10 cellular contexts compared by ENCODE assay signal in genomic region chr7:141660259-141660658, GRCh38. TPM values are rescaled to one million over a fixed set of nuclear protein-coding genes. Genes with fewer than 3 reads are reported as not detected.
A peak's percentile ranks its signal among the peaks of the same experiment; 100 is the strongest.
DNase-seq lines count a peak whose midpoint lies in the region; ATAC-seq and TF ChIP-seq lines count a peak whose summit lies in the region.
"Had no signal": no experiment of that assay in that cellular context is flagged by ENCODE, and none has a peak within 500 bp of the region (broad histone marks: within the 10 kb centered on the region; RNA-seq: fewer than 3 reads in every experiment).

No MANE protein-coding gene starts in this region.

- H3K27me3 Mint-ChIP-seq in activated naive CD4-positive, alpha-beta T cell treated with anti-CD3 and anti-CD28 coated beads for 36 hours (ENCODE audit: low read depth), result no peaks in the 10 kb centered on the region
- H3K27me3 Mint-ChIP-seq in WTC11 (ENCODE audit: low read depth) (no peaks in the 10 kb centered on the region), H9 (ENCODE audit: low read depth) (no peaks in the 10 kb centered on the region)

- no peak overlapping the region for H2BK20ac ChIP-seq in H9 (ENCODE audit: low read depth, low read length, poor library complexity, severe bottlenecking)

- H3K9me3 ChIP-seq in stomach (no peaks in the 10 kb centered on the region), sigmoid colon (no peaks in the 10 kb centered on the region), H9 (ENCODE audit: control insufficient read depth, low read depth, low read length) (no peaks in the 10 kb centered on the region)

- no peak overlapping the region for H2AK5ac ChIP-seq in H9 (ENCODE audit: insufficient read length, low read length)

- no peak overlapping the region for H3T11ph ChIP-seq in H9 (ENCODE audit: low read length)

- H3K27ac Mint-ChIP-seq in activated naive CD4-positive, alpha-beta T cell treated with anti-CD3 and anti-CD28 coated beads for 36 hours, result peak overlapping the region; percentile 38
- H3K27ac Mint-ChIP-seq in WTC11, result 0 out of 2 replicates have a peak overlapping the region, but pooled peaks have one; percentile 12
- no peak overlapping the region for H3K27ac Mint-ChIP-seq in H9

- H3K27ac ChIP-seq in layer of hippocampus (ENCODE audit: low read depth, low read length) (peak overlapping the region; percentile 58), stomach (peak overlapping the region in 3 of 5 donors; percentile 15 to 38 (median 23)), sigmoid colon (no peak overlapping the region), H9 (ENCODE audit: insufficient read length, low read depth, low read length) (no peak overlapping the region)

- H3K4ac ChIP-seq in H9 (ENCODE audit: low read depth, low read length), result no peak overlapping the region

- H3K14ac ChIP-seq in H9 (ENCODE audit: insufficient read depth, low read length), result no peak overlapping the region

- H3K79me1 ChIP-seq in H9 (ENCODE audit: insufficient read depth, low read depth, low read length, poor library complexity, severe bottlenecking), result no peaks in the 10 kb centered on the region

- H3K79me2 ChIP-seq in H9 (ENCODE audit: insufficient read depth, low read length), result no peaks in the 10 kb centered on the region

- no peak for ATAC-seq in WTC11
- no peak for ATAC-seq in HG03095 (IDR thresholded peaks at IDR 0.05; ENCODE audit: unreplicated experiment)

- intact Hi-C loops in activated naive CD4-positive, alpha-beta T cell treated with anti-CD3 and anti-CD28 coated beads for 36 hours (cut with micrococcal nuclease), result no loop called here
- intact Hi-C loops in stomach (cut with DNase I; ENCODE audit: low total_unique reads) (no loop called here), sigmoid colon (cut with DNase I) (no loop called here)

- H3K4me1 Mint-ChIP-seq in activated naive CD4-positive, alpha-beta T cell treated with anti-CD3 and anti-CD28 coated beads for 36 hours (ENCODE audit: low read depth), result peaks cover 9% of the 10 kb centered on the region
- H3K4me1 Mint-ChIP-seq in WTC11, result no peaks in the 10 kb centered on the region
- H3K4me1 Mint-ChIP-seq in H9, result no peaks in the 10 kb centered on the region; a peak in 1 of 4 replicates

- H2BK12ac ChIP-seq in H9 (ENCODE audit: insufficient read length, low read depth, low read length), result no peak overlapping the region

- peaks cover 3% of the 10 kb centered on the region for H3K36me3 Mint-ChIP-seq in activated naive CD4-positive, alpha-beta T cell treated with anti-CD3 and anti-CD28 coated beads for 36 hours (ENCODE audit: low read depth)
- H3K36me3 Mint-ChIP-seq in WTC11 (peaks cover 28% of the 10 kb centered on the region), H9 (ENCODE audit: insufficient read depth in 1 of 3, low read depth in 3 of 3) (peaks cover 8 to 44% (median 36%) of the 10 kb centered on the region in 3 experiments; a peak in 6 of 7 replicates)

- no peak overlapping the region for H4K91ac ChIP-seq in H9 (ENCODE audit: insufficient read length, low read depth, low read length)

- no peaks in the 10 kb centered on the region for H3K23me2 ChIP-seq in H9 (ENCODE audit: insufficient read length, low read depth, low read length, poor library complexity, severe bottlenecking)

- no peak overlapping the region for H3K18ac ChIP-seq in H9 (ENCODE audit: insufficient read length, low read depth, low read length)

- no peak overlapping the region for H3K23ac ChIP-seq in H9 (ENCODE audit: insufficient read length, low read depth, low read length)

- TF ChIP-seq POLR2A in stomach (IDR thresholded peaks at IDR 0.05) (no peak), sigmoid colon (IDR thresholded peaks at IDR 0.05) (no peak)

- H2BK5ac ChIP-seq in H9 (ENCODE audit: insufficient read length, low read length), result no peak overlapping the region

- no peak overlapping the region for H4K8ac ChIP-seq in H9 (replicated peaks; ENCODE audit: insufficient read length, low read depth, low read length)

- H3K4me1 ChIP-seq in stomach, result peaks cover 15 to 43% (median 19%) of the 10 kb centered on the region in 4 donors
- H3K4me1 ChIP-seq in sigmoid colon, result no peaks in the 10 kb centered on the region
- no peaks in the 10 kb centered on the region for H3K4me1 ChIP-seq in H9 (ENCODE audit: insufficient read depth, low read length)

- H3K9me3 Mint-ChIP-seq in activated naive CD4-positive, alpha-beta T cell treated with anti-CD3 and anti-CD28 coated beads for 36 hours, result no peaks in the 10 kb centered on the region
- H3K9me3 Mint-ChIP-seq in WTC11 (no peaks in the 10 kb centered on the region), H9 (no peaks in the 10 kb centered on the region)

- H3K4me3 ChIP-seq in stomach (no peak overlapping the region), sigmoid colon (no peak overlapping the region)

- no peak overlapping the region for H3K9ac ChIP-seq in H9 (ENCODE audit: extremely low read depth, insufficient read length, low read length)

- H2BK15ac ChIP-seq in H9 (ENCODE audit: low read depth, low read length), result no peak overlapping the region

- no peaks in the 10 kb centered on the region for H4K20me1 ChIP-seq in H9 (ENCODE audit: control insufficient read depth, insufficient read depth, insufficient read length)

- no peak for DNase-seq in activated naive CD4-positive, alpha-beta T cell treated with anti-CD3 and anti-CD28 coated beads for 36 hours
- DNase-seq in activated naive CD4-positive, alpha-beta T cell treated with anti-CD3 and anti-CD28 coated beads, Interleukin-2, amount 50 U/mL, for 16 hours, result no peak
- DNase-seq in WTC11 (ENCODE audit: low spot score), result no peak
- no peak for DNase-seq in stomach
- DNase-seq in sigmoid colon, result no peak
- no peak for DNase-seq in H9

- no peak overlapping the region for H2AFZ ChIP-seq in H9 (ENCODE audit: low read length)

- no peak overlapping the region for H3K56ac ChIP-seq in H9 (ENCODE audit: insufficient read length, low read depth, low read length)

- 50 to 67% (median 58%) methylated on average over 4 of the region's 4 CpGs for WGBS in stomach, 5 donors
- 48 to 79% methylated on average over 4 of the region's 4 CpGs for WGBS in sigmoid colon, 2 donors
- no CpG with 5 or more reads among the region's 4 CpGs for WGBS in H9 (ENCODE audit: extremely low coverage, insufficient read length, low lambda C conversion rate)

- TF ChIP-seq CTCF in WTC11 (IDR thresholded peaks at IDR 0.05), result no peak
- no peak for TF ChIP-seq CTCF in stomach (IDR thresholded peaks at IDR 0.05)
- no peak for TF ChIP-seq CTCF in sigmoid colon (IDR thresholded peaks at IDR 0.05)
- no peak for TF ChIP-seq CTCF in H9 (conservative IDR thresholded peaks at IDR 0.05)

- H3K27me3 ChIP-seq in layer of hippocampus (ENCODE audit: control insufficient read depth, insufficient read depth, low read length) (no peaks in the 10 kb centered on the region), stomach (no peaks in the 10 kb centered on the region), sigmoid colon (no peaks in the 10 kb centered on the region), H9 (ENCODE audit: insufficient read depth, low read length) (no peaks in the 10 kb centered on the region)

- no peak overlapping the region for H3K4me2 ChIP-seq in H9 (ENCODE audit: insufficient read depth, insufficient read length, low read length)

- H3K4me3 Mint-ChIP-seq in activated naive CD4-positive, alpha-beta T cell treated with anti-CD3 and anti-CD28 coated beads for 36 hours, result no peak overlapping the region
- H3K4me3 Mint-ChIP-seq in WTC11 (no peak overlapping the region), H9 (no peak overlapping the region)

- H2BK120ac ChIP-seq in H9 (ENCODE audit: low read depth, low read length, poor library complexity, severe bottlenecking), result no peak overlapping the region

- H4K5ac ChIP-seq in H9 (ENCODE audit: insufficient read length, low read depth, low read length), result no peak overlapping the region

- POLR2A ChIA-PET in WTC11 (lab: Charles Lee), result no interaction called here

- no peak for TF ChIP-seq EP300 in stomach (IDR thresholded peaks at IDR 0.05)
- TF ChIP-seq EP300 in sigmoid colon (IDR thresholded peaks at IDR 0.05), result no peak

- CTCF ChIA-PET in activated naive CD4-positive, alpha-beta T cell treated with anti-CD3 and anti-CD28 coated beads for 36 hours (lab: Charles Lee), result interaction anchor here (0.7 kb wide), 1 partner anchor 419 kb away, joined by 3 read pairs; no protein-coding TSS in a partner anchor
- CTCF ChIA-PET in WTC11 (lab: Charles Lee), result interaction anchor here (0.6 to 2.4 kb wide), 2 partner anchors 14 to 592 kb away, joined by 3 to 11 read pairs; no protein-coding TSS in a partner anchor

- peaks cover 19 to 83% (median 78%) of the 10 kb centered on the region in 4 donors for H3K36me3 ChIP-seq in stomach
- H3K36me3 ChIP-seq in sigmoid colon, result peaks cover 3 to 75% (median 12%) of the 10 kb centered on the region in 4 donors

TF ChIP-seq in WTC11, 78 proteins besides CTCF, POLR2A, EP300 and RAD21 (continues in another document):
- TF ChIP-seq, protein P1, sequence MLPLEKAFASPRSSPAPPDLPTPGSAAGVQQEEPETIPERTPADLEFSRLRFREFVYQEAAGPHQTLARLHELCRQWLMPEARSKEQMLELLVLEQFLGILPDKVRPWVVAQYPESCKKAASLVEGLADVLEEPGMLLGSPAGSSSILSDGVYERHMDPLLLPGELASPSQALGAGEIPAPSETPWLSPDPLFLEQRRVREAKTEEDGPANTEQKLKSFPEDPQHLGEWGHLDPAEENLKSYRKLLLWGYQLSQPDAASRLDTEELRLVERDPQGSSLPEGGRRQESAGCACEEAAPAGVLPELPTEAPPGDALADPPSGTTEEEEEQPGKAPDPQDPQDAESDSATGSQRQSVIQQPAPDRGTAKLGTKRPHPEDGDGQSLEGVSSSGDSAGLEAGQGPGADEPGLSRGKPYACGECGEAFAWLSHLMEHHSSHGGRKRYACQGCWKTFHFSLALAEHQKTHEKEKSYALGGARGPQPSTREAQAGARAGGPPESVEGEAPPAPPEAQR (CRISPR knock-in tag; IDR thresholded peaks at IDR 0.05), result no peak
- TF ChIP-seq, protein P2, sequence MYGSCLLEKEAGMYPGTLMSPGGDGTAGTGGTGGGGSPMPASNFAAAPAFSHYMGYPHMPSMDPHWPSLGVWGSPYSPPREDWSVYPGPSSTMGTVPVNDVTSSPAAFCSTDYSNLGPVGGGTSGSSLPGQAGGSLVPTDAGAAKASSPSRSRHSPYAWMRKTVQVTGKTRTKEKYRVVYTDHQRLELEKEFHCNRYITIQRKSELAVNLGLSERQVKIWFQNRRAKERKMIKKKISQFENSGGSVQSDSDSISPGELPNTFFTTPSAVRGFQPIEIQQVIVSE (CRISPR knock-in tag; IDR thresholded peaks at IDR 0.05; ENCODE audit: borderline replicate concordance), result no peak
- no peak for TF ChIP-seq IRF2 (CRISPR knock-in tag; IDR thresholded peaks at IDR 0.05; ENCODE audit: borderline replicate concordance, low read depth)

RNA-seq across cellular contexts. Expression of gene DENND11, which starts 41.7 kb away (rescaled TPM):
- 10 to 100 TPM; 29.8 to 30.7 TPM for total RNA-seq in activated naive CD4-positive, alpha-beta T cell treated with anti-CD3 and anti-CD28 coated beads for 36 hours
- total RNA-seq in WTC11 (2021) (20.6 to 22.1 TPM (median 20.8 TPM) in 3 replicates), stomach (10 to 100 TPM; 10.5 to 80.2 (median 47.2) TPM), sigmoid colon (10 to 100 TPM; 14.3 to 17.1 (median 15.6) TPM), H9 (2021) (21.2 and 21.9 TPM in 2 replicates)
- polyA plus RNA-seq in stomach (10 to 100 TPM in 1 of 3 donors, 1 to 10 TPM in 2; 5.8 to 13.0 (median 9.5) TPM), sigmoid colon (10 to 100 TPM in 2 of 3 donors, 1 to 10 TPM in 1; 6.0 to 13.4 (median 11.1) TPM)

RNA-seq across cellular contexts. Expression of gene WEE2, which starts 47.9 kb away (rescaled TPM):
- not detected for total RNA-seq in activated naive CD4-positive, alpha-beta T cell treated with anti-CD3 and anti-CD28 coated beads for 36 hours
- total RNA-seq in WTC11 (2021) (0.04 to 0.07 TPM in 2 of 3 replicates, not detected in the other), stomach (under 1 TPM in 1 of 5 donors, not detected in 4; 0.37 TPM), sigmoid colon (not detected), H9 (2021) (not detected in 2 replicates)
- polyA plus RNA-seq in stomach (not detected), sigmoid colon (under 1 TPM in 1 of 3 donors, not detected in 2; 0.20 TPM)
- total RNA-seq: G401 had no signal
- polyA plus RNA-seq: AG04450 had no signal

Comparison
In these comparisons a context has a peak if more than half of its experiments do, and no peak if none do; other contexts are left out.
1. H3K27ac Mint-ChIP-seq: peak in activated naive CD4-positive, alpha-beta T cell treated with anti-CD3 and anti-CD28 coated beads for 36 hours (single experiment) and WTC11 (single experiment); none in H9 (0 of 3).
2. H3K27ac ChIP-seq: peak in layer of hippocampus (single experiment) and stomach (3 of 5); none in sigmoid colon (0 of 4) and H9 (single experiment).